Comparison of ENCODE assay signal across 1 cellular context in the genomic region with DNA sequence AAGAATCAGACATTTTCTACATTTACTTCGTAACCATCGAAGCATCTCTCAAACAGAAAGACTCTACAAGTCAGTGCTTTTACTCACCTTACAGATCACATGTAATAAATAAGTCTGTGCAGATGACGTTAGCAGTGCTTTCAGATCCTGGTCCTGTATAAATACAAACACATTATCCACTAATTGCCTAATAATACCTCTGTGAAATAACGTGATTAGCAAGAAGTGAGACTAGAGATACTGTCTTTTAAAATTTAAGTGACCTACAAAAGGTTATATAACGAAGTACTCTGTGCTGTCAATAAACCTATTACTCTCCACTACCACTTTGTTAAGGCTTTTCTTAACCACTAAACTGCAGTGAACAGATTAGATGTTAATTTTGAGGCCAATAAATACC.
TF ChIP-seq lines count a peak whose summit lies in the region.

No MANE protein-coding gene starts in this region.

TF ChIP-seq in GM12878, 131 proteins besides CTCF, POLR2A, EP300 and RAD21 (continued from another document and continues in another):
- TF ChIP-seq, protein P1, sequence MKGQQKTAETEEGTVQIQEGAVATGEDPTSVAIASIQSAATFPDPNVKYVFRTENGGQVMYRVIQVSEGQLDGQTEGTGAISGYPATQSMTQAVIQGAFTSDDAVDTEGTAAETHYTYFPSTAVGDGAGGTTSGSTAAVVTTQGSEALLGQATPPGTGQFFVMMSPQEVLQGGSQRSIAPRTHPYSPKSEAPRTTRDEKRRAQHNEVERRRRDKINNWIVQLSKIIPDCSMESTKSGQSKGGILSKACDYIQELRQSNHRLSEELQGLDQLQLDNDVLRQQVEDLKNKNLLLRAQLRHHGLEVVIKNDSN (IDR thresholded peaks at IDR 0.05; ENCODE audit: borderline replicate concordance, extremely low read length, insufficient read depth, low read depth, low read length): no peak
- TF ChIP-seq NRF1 (conservative IDR thresholded peaks at IDR 0.05; ENCODE audit: low read depth, low read length) (no peak), HDAC6 (IDR thresholded peaks at IDR 0.05; ENCODE audit: unreplicated experiment) (no peak), RB1 (IDR thresholded peaks at IDR 0.05; ENCODE audit: borderline replicate concordance) (no peak), PBX3 (IDR thresholded peaks at IDR 0.05; ENCODE audit: insufficient replicate concordance, low read depth, low read length) (no peak), TCF3 (IDR thresholded peaks at IDR 0.05; ENCODE audit: borderline replicate concordance, insufficient read depth, low read depth, low read length) (no peak), SUPT20H (IDR thresholded peaks at IDR 0.05; ENCODE audit: borderline replicate concordance, control insufficient read depth, low read depth, low read length) (no peak), RELB (IDR thresholded peaks at IDR 0.05; ENCODE audit: low read depth) (no peak), BMI1 (IDR thresholded peaks at IDR 0.05; ENCODE audit: borderline replicate concordance) (0 out of 2 replicates have a peak, but pooled peaks have one; percentile 24), KDM1A (IDR thresholded peaks at IDR 0.05; ENCODE audit: borderline replicate concordance) (no peak), SP1 (IDR thresholded peaks at IDR 0.05; ENCODE audit: low read depth, low read length) (no peak), BCL11A (IDR thresholded peaks at IDR 0.05; ENCODE audit: low read depth, low read length) (no peak), MEF2A (IDR thresholded peaks at IDR 0.05; ENCODE audit: insufficient read depth, low read depth, low read length) (no peak), SREBF2 (IDR thresholded peaks at IDR 0.05; ENCODE audit: low read length) (no peak), BRCA1 (IDR thresholded peaks at IDR 0.05; ENCODE audit: low read depth, low read length) (no peak), MAX (IDR thresholded peaks at IDR 0.05; ENCODE audit: low read depth, low read length) (no peak), ZNF622 (IDR thresholded peaks at IDR 0.05) (no peak), TCF12 (IDR thresholded peaks at IDR 0.05; ENCODE audit: low read depth, low read length) (no peak), JUND (IDR thresholded peaks at IDR 0.05; ENCODE audit: low read depth, low read length) (no peak), LARP7 (IDR thresholded peaks at IDR 0.05) (no peak), SUZ12 (IDR thresholded peaks at IDR 0.05; ENCODE audit: unreplicated experiment) (no peak), ZNF274 (IDR thresholded peaks at IDR 0.05; ENCODE audit: insufficient read depth, insufficient read length) (no peak), DPF2 (IDR thresholded peaks at IDR 0.05) (peak; percentile 58), SIX5 (IDR thresholded peaks at IDR 0.05; ENCODE audit: low read depth, low read length, severe bottlenecking) (no peak), TAF1 (IDR thresholded peaks at IDR 0.05; ENCODE audit: borderline replicate concordance, low read depth, low read length) (no peak), STAT3 (IDR thresholded peaks at IDR 0.05; ENCODE audit: low read depth, low read length) (no peak), E4F1 (IDR thresholded peaks at IDR 0.05; ENCODE audit: borderline replicate concordance, partially characterized antibody) (no peak), NFIC (IDR thresholded peaks at IDR 0.05; ENCODE audit: low read depth, low read length) (no peak), GABPA (IDR thresholded peaks at IDR 0.05; ENCODE audit: low read depth) (no peak), SIN3A (IDR thresholded peaks at IDR 0.05; ENCODE audit: low read depth, low read length) (no peak), FOXK2 (IDR thresholded peaks at IDR 0.05) (no peak), CHD1 (IDR thresholded peaks at IDR 0.05; ENCODE audit: low read depth, low read length) (no peak), NR2C2 (IDR thresholded peaks at IDR 0.05; ENCODE audit: borderline replicate concordance, control insufficient read depth, insufficient read length, low read depth) (no peak), IKZF1 (conservative IDR thresholded peaks at IDR 0.05) (0 out of 2 replicates have a peak, but pooled peaks have one; percentile 23), CBFB (IDR thresholded peaks at IDR 0.05; ENCODE audit: low read depth) (no peak)
- TF ChIP-seq, protein P2, sequence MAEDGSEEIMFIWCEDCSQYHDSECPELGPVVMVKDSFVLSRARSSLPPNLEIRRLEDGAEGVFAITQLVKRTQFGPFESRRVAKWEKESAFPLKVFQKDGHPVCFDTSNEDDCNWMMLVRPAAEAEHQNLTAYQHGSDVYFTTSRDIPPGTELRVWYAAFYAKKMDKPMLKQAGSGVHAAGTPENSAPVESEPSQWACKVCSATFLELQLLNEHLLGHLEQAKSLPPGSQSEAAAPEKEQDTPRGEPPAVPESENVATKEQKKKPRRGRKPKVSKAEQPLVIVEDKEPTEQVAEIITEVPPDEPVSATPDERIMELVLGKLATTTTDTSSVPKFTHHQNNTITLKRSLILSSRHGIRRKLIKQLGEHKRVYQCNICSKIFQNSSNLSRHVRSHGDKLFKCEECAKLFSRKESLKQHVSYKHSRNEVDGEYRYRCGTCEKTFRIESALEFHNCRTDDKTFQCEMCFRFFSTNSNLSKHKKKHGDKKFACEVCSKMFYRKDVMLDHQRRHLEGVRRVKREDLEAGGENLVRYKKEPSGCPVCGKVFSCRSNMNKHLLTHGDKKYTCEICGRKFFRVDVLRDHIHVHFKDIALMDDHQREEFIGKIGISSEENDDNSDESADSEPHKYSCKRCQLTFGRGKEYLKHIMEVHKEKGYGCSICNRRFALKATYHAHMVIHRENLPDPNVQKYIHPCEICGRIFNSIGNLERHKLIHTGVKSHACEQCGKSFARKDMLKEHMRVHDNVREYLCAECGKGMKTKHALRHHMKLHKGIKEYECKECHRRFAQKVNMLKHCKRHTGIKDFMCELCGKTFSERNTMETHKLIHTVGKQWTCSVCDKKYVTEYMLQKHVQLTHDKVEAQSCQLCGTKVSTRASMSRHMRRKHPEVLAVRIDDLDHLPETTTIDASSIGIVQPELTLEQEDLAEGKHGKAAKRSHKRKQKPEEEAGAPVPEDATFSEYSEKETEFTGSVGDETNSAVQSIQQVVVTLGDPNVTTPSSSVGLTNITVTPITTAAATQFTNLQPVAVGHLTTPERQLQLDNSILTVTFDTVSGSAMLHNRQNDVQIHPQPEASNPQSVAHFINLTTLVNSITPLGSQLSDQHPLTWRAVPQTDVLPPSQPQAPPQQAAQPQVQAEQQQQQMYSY (CRISPR knock-in tag; IDR thresholded peaks at IDR 0.05): no peak
- TF ChIP-seq, protein P3, sequence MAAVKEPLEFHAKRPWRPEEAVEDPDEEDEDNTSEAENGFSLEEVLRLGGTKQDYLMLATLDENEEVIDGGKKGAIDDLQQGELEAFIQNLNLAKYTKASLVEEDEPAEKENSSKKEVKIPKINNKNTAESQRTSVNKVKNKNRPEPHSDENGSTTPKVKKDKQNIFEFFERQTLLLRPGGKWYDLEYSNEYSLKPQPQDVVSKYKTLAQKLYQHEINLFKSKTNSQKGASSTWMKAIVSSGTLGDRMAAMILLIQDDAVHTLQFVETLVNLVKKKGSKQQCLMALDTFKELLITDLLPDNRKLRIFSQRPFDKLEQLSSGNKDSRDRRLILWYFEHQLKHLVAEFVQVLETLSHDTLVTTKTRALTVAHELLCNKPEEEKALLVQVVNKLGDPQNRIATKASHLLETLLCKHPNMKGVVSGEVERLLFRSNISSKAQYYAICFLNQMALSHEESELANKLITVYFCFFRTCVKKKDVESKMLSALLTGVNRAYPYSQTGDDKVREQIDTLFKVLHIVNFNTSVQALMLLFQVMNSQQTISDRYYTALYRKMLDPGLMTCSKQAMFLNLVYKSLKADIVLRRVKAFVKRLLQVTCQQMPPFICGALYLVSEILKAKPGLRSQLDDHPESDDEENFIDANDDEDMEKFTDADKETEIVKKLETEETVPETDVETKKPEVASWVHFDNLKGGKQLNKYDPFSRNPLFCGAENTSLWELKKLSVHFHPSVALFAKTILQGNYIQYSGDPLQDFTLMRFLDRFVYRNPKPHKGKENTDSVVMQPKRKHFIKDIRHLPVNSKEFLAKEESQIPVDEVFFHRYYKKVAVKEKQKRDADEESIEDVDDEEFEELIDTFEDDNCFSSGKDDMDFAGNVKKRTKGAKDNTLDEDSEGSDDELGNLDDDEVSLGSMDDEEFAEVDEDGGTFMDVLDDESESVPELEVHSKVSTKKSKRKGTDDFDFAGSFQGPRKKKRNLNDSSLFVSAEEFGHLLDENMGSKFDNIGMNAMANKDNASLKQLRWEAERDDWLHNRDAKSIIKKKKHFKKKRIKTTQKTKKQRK (IDR thresholded peaks at IDR 0.05; ENCODE audit: low read depth, low read length): no peak
- TF ChIP-seq, protein P4, sequence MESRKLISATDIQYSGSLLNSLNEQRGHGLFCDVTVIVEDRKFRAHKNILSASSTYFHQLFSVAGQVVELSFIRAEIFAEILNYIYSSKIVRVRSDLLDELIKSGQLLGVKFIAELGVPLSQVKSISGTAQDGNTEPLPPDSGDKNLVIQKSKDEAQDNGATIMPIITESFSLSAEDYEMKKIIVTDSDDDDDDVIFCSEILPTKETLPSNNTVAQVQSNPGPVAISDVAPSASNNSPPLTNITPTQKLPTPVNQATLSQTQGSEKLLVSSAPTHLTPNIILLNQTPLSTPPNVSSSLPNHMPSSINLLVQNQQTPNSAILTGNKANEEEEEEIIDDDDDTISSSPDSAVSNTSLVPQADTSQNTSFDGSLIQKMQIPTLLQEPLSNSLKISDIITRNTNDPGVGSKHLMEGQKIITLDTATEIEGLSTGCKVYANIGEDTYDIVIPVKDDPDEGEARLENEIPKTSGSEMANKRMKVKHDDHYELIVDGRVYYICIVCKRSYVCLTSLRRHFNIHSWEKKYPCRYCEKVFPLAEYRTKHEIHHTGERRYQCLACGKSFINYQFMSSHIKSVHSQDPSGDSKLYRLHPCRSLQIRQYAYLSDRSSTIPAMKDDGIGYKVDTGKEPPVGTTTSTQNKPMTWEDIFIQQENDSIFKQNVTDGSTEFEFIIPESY (IDR thresholded peaks at IDR 0.05): no peak
- TF ChIP-seq, protein P5, sequence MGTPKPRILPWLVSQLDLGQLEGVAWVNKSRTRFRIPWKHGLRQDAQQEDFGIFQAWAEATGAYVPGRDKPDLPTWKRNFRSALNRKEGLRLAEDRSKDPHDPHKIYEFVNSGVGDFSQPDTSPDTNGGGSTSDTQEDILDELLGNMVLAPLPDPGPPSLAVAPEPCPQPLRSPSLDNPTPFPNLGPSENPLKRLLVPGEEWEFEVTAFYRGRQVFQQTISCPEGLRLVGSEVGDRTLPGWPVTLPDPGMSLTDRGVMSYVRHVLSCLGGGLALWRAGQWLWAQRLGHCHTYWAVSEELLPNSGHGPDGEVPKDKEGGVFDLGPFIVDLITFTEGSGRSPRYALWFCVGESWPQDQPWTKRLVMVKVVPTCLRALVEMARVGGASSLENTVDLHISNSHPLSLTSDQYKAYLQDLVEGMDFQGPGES (IDR thresholded peaks at IDR 0.05): no peak
